Comparison of ENCODE assay signal across 14 cellular contexts in genomic region chr20:10652660-10653191, GRCh38. TPM values are rescaled to one million over a fixed set of nuclear protein-coding genes. Genes with fewer than 3 reads are reported as not detected.
DNase-seq lines count a peak whose midpoint lies in the region; ATAC-seq, FAIRE-seq and TF ChIP-seq lines count a peak whose summit lies in the region.
"Had no signal": no experiment of that assay in that cellular context is flagged by ENCODE, and none has a peak within 500 bp of the region (broad histone marks: within the 10 kb centered on the region; RNA-seq: fewer than 3 reads in every experiment).

No MANE protein-coding gene starts in this region.

- H3K36me3 ChIP-seq in astrocyte (ENCODE audit: insufficient read depth, low read length) (peaks cover 20% of the 10 kb centered on the region), tibial artery (peaks cover 79 to 88% (median 82%) of the 10 kb centered on the region in 3 donors)

- H3K4me3 Mint-ChIP-seq in astrocyte (ENCODE audit: unreplicated experiment) (peak overlapping the region; percentile 73), neural crest cell (peak overlapping the region; percentile 83)
- no peak overlapping the region for H3K4me3 Mint-ChIP-seq in activated T-helper 2 cell treated with anti-CD3 and anti-CD28 coated beads, Interferon-gamma antibody, Interleukin-2, Interleukin-4, amounts not matched to agents 10 μg/mL and 5 μg/mL and 100 μg/mL, durations not matched to agents 14 hours and 24 hours and 36 hours (ENCODE audit: low read depth)
- H3K4me3 Mint-ChIP-seq: activated naive CD8-positive, alpha-beta T cell treated with anti-CD3 and anti-CD28 coated beads, Interleukin-2, amount 10 ng/mL, durations not matched to agents 7 days and 5 days; CD4-positive, alpha-beta memory T cell; natural killer cell treated with Interleukin-12 subunit alpha and Interleukin-12 subunit beta and Interleukin-15 and Interleukin-18, amount 100 ng/mL, for 72 hours had no signal

- H3K27me3 Mint-ChIP-seq in astrocyte (ENCODE audit: low read depth, unreplicated experiment) (no peaks in the 10 kb centered on the region), neural crest cell (ENCODE audit: low read depth) (no peaks in the 10 kb centered on the region)
- H3K27me3 Mint-ChIP-seq in activated T-helper 2 cell treated with anti-CD3 and anti-CD28 coated beads, Interferon-gamma antibody, Interleukin-2, Interleukin-4, amounts not matched to agents 10 μg/mL and 5 μg/mL and 100 μg/mL, durations not matched to agents 14 hours and 24 hours and 36 hours (ENCODE audit: low read depth) = peaks cover 43% of the 10 kb centered on the region
- H3K27me3 Mint-ChIP-seq: natural killer cell treated with Interleukin-12 subunit alpha and Interleukin-12 subunit beta and Interleukin-15 and Interleukin-18, amount 100 ng/mL, for 72 hours had no signal

- H3K79me2 ChIP-seq in astrocyte (ENCODE audit: insufficient read depth, low read length) = peaks cover 34% of the 10 kb centered on the region

- no peak for FAIRE-seq in astrocyte (lab: Jason Lieb, UNC)

- H3K9me3 ChIP-seq in astrocyte (ENCODE audit: insufficient read depth, low read depth, low read length) (no peaks in the 10 kb centered on the region), tibial artery (no peaks in the 10 kb centered on the region)

- H3K36me3 Mint-ChIP-seq in astrocyte (ENCODE audit: low read depth, unreplicated experiment) (peaks cover 32% of the 10 kb centered on the region), neural crest cell (ENCODE audit: low read depth) (peaks cover 35% of the 10 kb centered on the region)
- no peaks in the 10 kb centered on the region for H3K36me3 Mint-ChIP-seq in activated T-helper 2 cell treated with anti-CD3 and anti-CD28 coated beads, Interferon-gamma antibody, Interleukin-2, Interleukin-4, amounts not matched to agents 10 μg/mL and 5 μg/mL and 100 μg/mL, durations not matched to agents 14 hours and 24 hours and 36 hours (ENCODE audit: low read depth)
- H3K36me3 Mint-ChIP-seq: activated naive CD8-positive, alpha-beta T cell treated with anti-CD3 and anti-CD28 coated beads, Interleukin-2, amount 10 ng/mL, durations not matched to agents 7 days and 5 days; CD4-positive, alpha-beta memory T cell; natural killer cell treated with Interleukin-12 subunit alpha and Interleukin-12 subunit beta and Interleukin-15 and Interleukin-18, amount 100 ng/mL, for 72 hours had no signal

- intact Hi-C loops in tibial artery (cut with DNase I; ENCODE audit: low total_unique reads) = no loop called here
- intact Hi-C loops in activated T-helper 2 cell treated with anti-CD3 and anti-CD28 coated beads, Interferon-gamma antibody, Interleukin-2, Interleukin-4, amounts not matched to agents 10 μg/mL and 5 μg/mL and 100 μg/mL, durations not matched to agents 14 hours and 24 hours and 36 hours (cut with micrococcal nuclease) = loop anchor here (5.0 kb wide), 1 partner anchor 50 kb away; no protein-coding TSS in a partner anchor

- H3K27ac ChIP-seq in astrocyte (ENCODE audit: low read depth, low read length) (peak overlapping the region; percentile 92), foreskin keratinocyte (peak overlapping the region; percentile 7), tibial artery (peak overlapping the region; percentile 99)

- no peaks in the 10 kb centered on the region for H3K9me3 Mint-ChIP-seq in astrocyte (ENCODE audit: unreplicated experiment)
- H3K9me3 Mint-ChIP-seq in neural crest cell = no peaks in the 10 kb centered on the region
- H3K9me3 Mint-ChIP-seq in activated T-helper 2 cell treated with anti-CD3 and anti-CD28 coated beads, Interferon-gamma antibody, Interleukin-2, Interleukin-4, amounts not matched to agents 10 μg/mL and 5 μg/mL and 100 μg/mL, durations not matched to agents 14 hours and 24 hours and 36 hours = no peaks in the 10 kb centered on the region
- H3K9me3 Mint-ChIP-seq: activated naive CD8-positive, alpha-beta T cell treated with anti-CD3 and anti-CD28 coated beads, Interleukin-2, amount 10 ng/mL, durations not matched to agents 7 days and 5 days; CD4-positive, alpha-beta memory T cell; natural killer cell treated with Interleukin-12 subunit alpha and Interleukin-12 subunit beta and Interleukin-15 and Interleukin-18, amount 100 ng/mL, for 72 hours had no signal

- TF ChIP-seq CTCF in astrocyte (IDR thresholded peaks at IDR 0.05; ENCODE audit: insufficient read depth, low read depth, low read length) = no peak
- no peak for TF ChIP-seq CTCF in foreskin keratinocyte (conservative IDR thresholded peaks at IDR 0.05)
- no peak for TF ChIP-seq CTCF in neural crest cell (conservative IDR thresholded peaks at IDR 0.05)
- no peak for TF ChIP-seq CTCF in tibial artery (IDR thresholded peaks at IDR 0.05)

- H3K4me1 Mint-ChIP-seq in astrocyte (ENCODE audit: low read depth, unreplicated experiment) (peaks cover 86% of the 10 kb centered on the region), neural crest cell (peaks cover 91% of the 10 kb centered on the region)
- peaks cover 12% of the 10 kb centered on the region for H3K4me1 Mint-ChIP-seq in activated T-helper 2 cell treated with anti-CD3 and anti-CD28 coated beads, Interferon-gamma antibody, Interleukin-2, Interleukin-4, amounts not matched to agents 10 μg/mL and 5 μg/mL and 100 μg/mL, durations not matched to agents 14 hours and 24 hours and 36 hours (ENCODE audit: low read depth)
- H3K4me1 Mint-ChIP-seq: CD4-positive, alpha-beta memory T cell had no signal

- H3K4me3 ChIP-seq in astrocyte (ENCODE audit: insufficient read depth, low read depth, low read length) (peak overlapping the region; percentile 30), tibial artery (peak overlapping the region in 1 of 2 donors; percentile 27)

- H4K20me1 ChIP-seq in astrocyte (ENCODE audit: insufficient read depth, low read length) = peaks cover 29% of the 10 kb centered on the region

- no peaks in the 10 kb centered on the region for H3K27me3 ChIP-seq in astrocyte (ENCODE audit: insufficient read depth, low read length)
- no peaks in the 10 kb centered on the region for H3K27me3 ChIP-seq in foreskin keratinocyte
- H3K27me3 ChIP-seq in tibial artery = no peaks in the 10 kb centered on the region

- H3K4me1 ChIP-seq in astrocyte (ENCODE audit: insufficient read depth, low read length) = peaks cover 75% of the 10 kb centered on the region
- peaks cover 35% of the 10 kb centered on the region for H3K4me1 ChIP-seq in foreskin keratinocyte
- peaks cover 4 to 100% (median 89%) of the 10 kb centered on the region in 4 donors for H3K4me1 ChIP-seq in tibial artery

- H3K9ac ChIP-seq in astrocyte (ENCODE audit: low read length) = peak overlapping the region; percentile 82

- no peak for ATAC-seq in foreskin keratinocyte
- ATAC-seq: natural killer cell treated with Interleukin-12 subunit alpha and Interleukin-12 subunit beta and Interleukin-15 and Interleukin-18, amount 100 ng/mL, for 72 hours had no signal

- H3K4me2 ChIP-seq in astrocyte (ENCODE audit: low read length) = peak overlapping the region; percentile 77

- H2AFZ ChIP-seq in astrocyte (ENCODE audit: low read depth, low read length) = no peak overlapping the region

- H3K27ac Mint-ChIP-seq in astrocyte (ENCODE audit: unreplicated experiment) = peak overlapping the region; percentile 82
- H3K27ac Mint-ChIP-seq in neural crest cell (ENCODE audit: unreplicated experiment) = peak overlapping the region; percentile 79
- H3K27ac Mint-ChIP-seq in activated T-helper 2 cell treated with anti-CD3 and anti-CD28 coated beads, Interferon-gamma antibody, Interleukin-2, Interleukin-4, amounts not matched to agents 10 μg/mL and 5 μg/mL and 100 μg/mL, durations not matched to agents 14 hours and 24 hours and 36 hours = no peak overlapping the region
- H3K27ac Mint-ChIP-seq: activated naive CD8-positive, alpha-beta T cell treated with anti-CD3 and anti-CD28 coated beads, Interleukin-2, amount 10 ng/mL, durations not matched to agents 7 days and 5 days; CD4-positive, alpha-beta memory T cell; natural killer cell treated with Interleukin-12 subunit alpha and Interleukin-12 subunit beta and Interleukin-15 and Interleukin-18, amount 100 ng/mL, for 72 hours had no signal

- DNase-seq in astrocyte (ENCODE audit: low read depth) = peak; percentile 19
- no peak for DNase-seq in foreskin keratinocyte
- peak; percentile 11 for DNase-seq in neural crest cell (ENCODE audit: low read depth, low spot score)
- peak; percentile 36 to 89 for DNase-seq in tibial artery
- DNase-seq in NCI-H1105 treated with DMSO at 0.1 percent for 48 hours (lab: John Stamatoyannopoulos, UW) = no peak
- DNase-seq in NCI-H774 (lab: John Stamatoyannopoulos, UW) = no peak
- DNase-seq in activated T-helper 2 cell treated with anti-CD3 and anti-CD28 coated beads, Interferon-gamma antibody, Interleukin-2, Interleukin-4, amounts not matched to agents 10 μg/mL and 5 μg/mL and 100 μg/mL, durations not matched to agents 14 hours and 24 hours and 36 hours (ENCODE audit: low spot score) = no peak
- DNase-seq in activated CD4-positive, alpha-beta T cell treated with anti-CD3 and anti-CD28 coated beads for 48 hours = no peak
- DNase-seq: activated naive CD8-positive, alpha-beta T cell treated with anti-CD3 and anti-CD28 coated beads, Interleukin-2, amount 10 ng/mL, durations not matched to agents 7 days and 5 days; CD4-positive, alpha-beta memory T cell; stimulated activated CD4-positive, alpha-beta T cell treated with anti-CD3 and anti-CD28 coated beads, Interleukin-2, amount 100 ng/mL, for 24 hours; stimulated activated naive CD4-positive, alpha-beta T cell; T1000 had no signal

RNA-seq across cellular contexts. Expression of gene JAG1, which starts 21.1 kb away (rescaled TPM):
- 278 and 380 TPM in 2 replicates for total RNA-seq in astrocyte
- total RNA-seq in foreskin keratinocyte = 150 and 236 TPM in 2 replicates
- polyA plus RNA-seq in foreskin keratinocyte = 29.9 and 36.7 TPM in 2 replicates
- 67.7 and 70.3 TPM in 2 replicates for total RNA-seq in neural crest cell
- 2.8 and 3.1 TPM in 2 replicates for total RNA-seq in activated T-helper 2 cell treated with anti-CD3 and anti-CD28 coated beads, Interferon-gamma antibody, Interleukin-2, Interleukin-4, amounts not matched to agents 10 μg/mL and 5 μg/mL and 100 μg/mL, durations not matched to agents 14 hours and 24 hours and 36 hours

Comparison
In these comparisons a context has a peak if more than half of its experiments do, and no peak if none do; other contexts are left out.
1. DNase-seq: peak in astrocyte (single experiment), neural crest cell (single experiment) and tibial artery (2 of 2); none in foreskin keratinocyte (0 of 2), NCI-H1105 treated with DMSO at 0.1 percent for 48 hours (single experiment), NCI-H774 (single experiment), activated T-helper 2 cell treated with anti-CD3 and anti-CD28 coated beads, Interferon-gamma antibody, Interleukin-2, Interleukin-4, amounts not matched to agents 10 μg/mL and 5 μg/mL and 100 μg/mL, durations not matched to agents 14 hours and 24 hours and 36 hours (single experiment) and activated CD4-positive, alpha-beta T cell treated with anti-CD3 and anti-CD28 coated beads for 48 hours (single experiment).
2. H3K27ac ChIP-seq: peak in every context shown above with its lines; median percentile 99 in tibial artery; 92 in astrocyte; 7 in foreskin keratinocyte.
3. RNA of gene JAG1, which starts 21.1 kb away (total RNA-seq): 278 to 380 TPM in astrocyte, 150 to 236 TPM in foreskin keratinocyte and 67.7 to 70.3 TPM in neural crest cell; 2.8 to 3.1 TPM in activated T-helper 2 cell treated with anti-CD3 and anti-CD28 coated beads, Interferon-gamma antibody, Interleukin-2, Interleukin-4, amounts not matched to agents 10 μg/mL and 5 μg/mL and 100 μg/mL, durations not matched to agents 14 hours and 24 hours and 36 hours; every median in the first group is over 10 times any median in the second.